In the genomic region with DNA sequence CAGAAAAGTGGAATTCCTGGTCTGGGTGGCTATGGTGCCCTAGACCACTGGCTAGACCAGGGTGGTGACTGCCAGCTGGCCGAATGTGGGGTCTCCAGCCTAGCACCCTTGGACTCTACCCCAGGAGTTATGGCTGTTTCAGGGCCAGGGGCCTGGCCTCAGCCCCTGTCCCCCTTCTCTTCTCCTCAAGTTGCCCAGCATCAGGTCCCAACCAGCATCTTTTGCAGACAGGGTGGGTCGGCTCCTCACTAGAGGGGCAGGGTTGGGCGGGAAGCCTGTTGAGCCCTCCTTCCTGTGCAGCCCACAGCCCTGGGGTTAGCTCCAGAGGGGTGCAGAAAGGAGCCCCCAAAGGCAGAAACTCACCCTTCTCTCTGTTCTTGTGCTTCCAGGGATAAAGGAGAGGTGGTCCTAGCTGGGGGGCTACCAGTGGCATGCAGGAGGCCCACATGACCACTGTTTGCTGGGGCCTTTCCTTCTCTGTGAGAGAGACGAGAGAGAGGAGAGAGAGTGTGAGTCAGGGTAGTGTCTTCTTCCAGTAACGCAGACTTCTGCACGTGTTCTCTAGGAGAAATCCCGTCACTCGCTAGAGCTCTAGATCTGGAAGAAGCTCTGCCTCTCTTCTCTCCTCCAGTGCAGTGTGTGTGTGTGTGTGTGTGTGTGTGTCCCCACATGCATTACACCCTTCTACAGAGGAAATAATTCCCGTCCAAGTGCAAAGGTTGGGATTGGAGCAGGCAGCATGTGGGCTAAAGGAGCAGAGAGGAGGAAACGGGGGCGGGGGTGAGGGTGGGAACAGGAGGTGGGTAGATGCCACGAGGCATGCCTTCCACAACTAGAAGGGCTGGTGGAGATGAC, we compare ENCODE assay signal across 13 cellular contexts.
A peak's percentile ranks its signal among the peaks of the same experiment; 100 is the strongest.
DNase-seq lines count a peak whose midpoint lies in the region; ATAC-seq, FAIRE-seq and TF ChIP-seq lines count a peak whose summit lies in the region.
"Had no signal": no experiment of that assay in that cellular context is flagged by ENCODE, and none has a peak within 500 bp of the region (broad histone marks: within the 10 kb centered on the region; RNA-seq: fewer than 3 reads in every experiment).

No MANE protein-coding gene starts in this region.

- ATAC-seq in GM21786 (IDR thresholded peaks at IDR 0.05; ENCODE audit: unreplicated experiment): no peak
- ATAC-seq: A549 had no signal

- H3K9me1 ChIP-seq in keratinocyte (ENCODE audit: control insufficient read depth, extremely low read depth, insufficient read depth, low read length): peaks cover 15% of the 10 kb centered on the region

- H3K9me3 ChIP-seq in keratinocyte (ENCODE audit: control insufficient read depth, low read depth, low read length) (no peaks in the 10 kb centered on the region), spleen (no peaks in the 10 kb centered on the region)
- H3K9me3 ChIP-seq: A549 had no signal

- peaks cover 19% of the 10 kb centered on the region for H3K4me1 ChIP-seq in keratinocyte (ENCODE audit: control insufficient read depth, extremely low read depth, insufficient read depth, low read length)
- H3K4me1 ChIP-seq in spleen: peaks cover 19 to 99% (median 63%) of the 10 kb centered on the region in 6 donors

- no peak overlapping the region for H2AFZ ChIP-seq in keratinocyte (ENCODE audit: control insufficient read depth, low read length)

- H3K79me2 ChIP-seq in keratinocyte (ENCODE audit: control insufficient read depth, insufficient read depth, low read length): peaks cover 88% of the 10 kb centered on the region

- peak overlapping the region; percentile 13 for H3K27ac ChIP-seq in keratinocyte (ENCODE audit: control insufficient read depth, insufficient read depth, low read length)
- H3K27ac ChIP-seq in spleen: peak overlapping the region in 6 of 8 donors; percentile 35 to 76 (median 69)

- H3K4me2 ChIP-seq in keratinocyte (ENCODE audit: control insufficient read depth, extremely low read depth, insufficient read depth, low read depth, low read length): no peak overlapping the region
- H3K4me2 ChIP-seq: A549 had no signal

- TF ChIP-seq POLR2A in spleen (IDR thresholded peaks at IDR 0.05): no peak

- no peak overlapping the region for H3K9ac ChIP-seq in keratinocyte (ENCODE audit: control insufficient read depth, extremely low read depth, insufficient read depth, low read length)

- H3K4me3 ChIP-seq in astrocyte of the spinal cord (ENCODE audit: low read depth, low read length) (no peak overlapping the region), keratinocyte (ENCODE audit: control insufficient read depth in 2 of 3, extremely low read depth in 1 of 3, insufficient read depth in 2 of 3, low read depth in 1 of 3, low read length in 3 of 3) (no peak overlapping the region), spleen (no peak overlapping the region)
- H3K4me3 ChIP-seq: A549 had no signal

- in situ Hi-C loops in astrocyte of the spinal cord (cut with HindIII; ENCODE audit: low sequenced_read_pairs): no loop called here

- H4K20me1 ChIP-seq in keratinocyte (ENCODE audit: control insufficient read depth, extremely low read depth, insufficient read depth, low read length): peaks cover 63% of the 10 kb centered on the region

- H3K36me3 ChIP-seq in keratinocyte (ENCODE audit: control insufficient read depth in 2 of 2, extremely low read depth in 1 of 2, insufficient read depth in 2 of 2, low read length in 2 of 2): peaks cover 6 to 22% of the 10 kb centered on the region in 2 experiments
- H3K36me3 ChIP-seq in spleen: no peaks in the 10 kb centered on the region

- 57 to 73% (median 60%) methylated on average over 9 to 12 of the region's 12 CpGs for WGBS in spleen, 5 donors

- no peak overlapping the region for H3K4me3 Mint-ChIP-seq in activated T-helper 2 cell treated with anti-CD3 and anti-CD28 coated beads, Interferon-gamma antibody, Interleukin-2, Interleukin-4, amounts not matched to agents 10 μg/mL and 5 μg/mL and 100 μg/mL, durations not matched to agents 14 hours and 24 hours and 36 hours (ENCODE audit: low read depth)

- intact Hi-C loops in spleen (cut with DNase I; ENCODE audit: low total_unique reads): no loop called here
- intact Hi-C loops in activated T-helper 2 cell treated with anti-CD3 and anti-CD28 coated beads, Interferon-gamma antibody, Interleukin-2, Interleukin-4, amounts not matched to agents 10 μg/mL and 5 μg/mL and 100 μg/mL, durations not matched to agents 14 hours and 24 hours and 36 hours (cut with micrococcal nuclease): no loop called here

- DNase-seq in activated CD8-positive, alpha-beta memory T cell treated with anti-CD3 and anti-CD28 coated beads for 24 hours: peak; percentile 53
- DNase-seq in activated CD8-positive, alpha-beta memory T cell treated with anti-CD3 and anti-CD28 coated beads, Interleukin-2, amount 50 U/mL, for 4 hours: no peak
- DNase-seq in astrocyte of the spinal cord (ENCODE audit: low read depth, low spot score): peak; percentile 67
- no peak for DNase-seq in keratinocyte (ENCODE audit: low read depth, low spot score)
- DNase-seq in spleen: no peak
- DNase-seq in activated T-helper 2 cell treated with anti-CD3 and anti-CD28 coated beads, Interferon-gamma antibody, Interleukin-2, Interleukin-4, amounts not matched to agents 10 μg/mL and 5 μg/mL and 100 μg/mL, durations not matched to agents 14 hours and 24 hours and 36 hours (ENCODE audit: low spot score): no peak
- no peak for DNase-seq in KG1 (lab: John Stamatoyannopoulos, UW)
- DNase-seq: MM.1S; NK-92 treated with Interleukin-12 subunit alpha and Interleukin-12 subunit beta, amount 100 ng/mL, for 24 hours had no signal

- no peaks in the 10 kb centered on the region for H3K36me3 Mint-ChIP-seq in activated T-helper 2 cell treated with anti-CD3 and anti-CD28 coated beads, Interferon-gamma antibody, Interleukin-2, Interleukin-4, amounts not matched to agents 10 μg/mL and 5 μg/mL and 100 μg/mL, durations not matched to agents 14 hours and 24 hours and 36 hours (ENCODE audit: low read depth)

- no peaks in the 10 kb centered on the region for H3K27me3 Mint-ChIP-seq in activated T-helper 2 cell treated with anti-CD3 and anti-CD28 coated beads, Interferon-gamma antibody, Interleukin-2, Interleukin-4, amounts not matched to agents 10 μg/mL and 5 μg/mL and 100 μg/mL, durations not matched to agents 14 hours and 24 hours and 36 hours (ENCODE audit: low read depth)
- H3K27me3 Mint-ChIP-seq: progenitor cell of endocrine pancreas had no signal

- H3K27ac Mint-ChIP-seq in activated T-helper 2 cell treated with anti-CD3 and anti-CD28 coated beads, Interferon-gamma antibody, Interleukin-2, Interleukin-4, amounts not matched to agents 10 μg/mL and 5 μg/mL and 100 μg/mL, durations not matched to agents 14 hours and 24 hours and 36 hours: no peak overlapping the region
- H3K27ac Mint-ChIP-seq: progenitor cell of endocrine pancreas had no signal

- TF ChIP-seq CTCF in astrocyte of the spinal cord (IDR thresholded peaks at IDR 0.05; ENCODE audit: low read depth, low read length) (no peak), keratinocyte (optimal IDR thresholded peaks at IDR 0.05 in 1 of 3, IDR thresholded peaks at IDR 0.05 in 1 of 3, conservative IDR thresholded peaks at IDR 0.05 in 1 of 3; ENCODE audit: extremely low read depth in 1 of 3, insufficient read depth in 2 of 3, low read length in 3 of 3) (no peak), spleen (IDR thresholded peaks at IDR 0.05 in 8 of 11, conservative IDR thresholded peaks at IDR 0.05 in 3 of 11) (no peak)

- dilution Hi-C loops in keratinocyte (cut with MboI; ENCODE audit: extremely low pct_ligation_motif_present, low sequenced_read_pairs): no loop called here

- no peaks in the 10 kb centered on the region for H3K9me3 Mint-ChIP-seq in activated T-helper 2 cell treated with anti-CD3 and anti-CD28 coated beads, Interferon-gamma antibody, Interleukin-2, Interleukin-4, amounts not matched to agents 10 μg/mL and 5 μg/mL and 100 μg/mL, durations not matched to agents 14 hours and 24 hours and 36 hours

- H3K27me3 ChIP-seq in keratinocyte (ENCODE audit: control insufficient read depth, extremely low read depth, insufficient read depth, low read length) (no peaks in the 10 kb centered on the region), spleen (replicated peaks in 1 of 7) (no peaks in the 10 kb centered on the region)

- FAIRE-seq in keratinocyte (lab: Jason Lieb, UNC): no peak
- FAIRE-seq: A549, TTC549 had no signal

- peaks cover 22% of the 10 kb centered on the region for H3K4me1 Mint-ChIP-seq in activated T-helper 2 cell treated with anti-CD3 and anti-CD28 coated beads, Interferon-gamma antibody, Interleukin-2, Interleukin-4, amounts not matched to agents 10 μg/mL and 5 μg/mL and 100 μg/mL, durations not matched to agents 14 hours and 24 hours and 36 hours (ENCODE audit: low read depth)

Comparison
In these comparisons a context has a peak if more than half of its experiments do, and no peak if none do; other contexts are left out.
1. DNase-seq: peak in activated CD8-positive, alpha-beta memory T cell treated with anti-CD3 and anti-CD28 coated beads for 24 hours (single experiment) and astrocyte of the spinal cord (single experiment); none in activated CD8-positive, alpha-beta memory T cell treated with anti-CD3 and anti-CD28 coated beads, Interleukin-2, amount 50 U/mL, for 4 hours (single experiment), keratinocyte (single experiment), spleen (single experiment), activated T-helper 2 cell treated with anti-CD3 and anti-CD28 coated beads, Interferon-gamma antibody, Interleukin-2, Interleukin-4, amounts not matched to agents 10 μg/mL and 5 μg/mL and 100 μg/mL, durations not matched to agents 14 hours and 24 hours and 36 hours (single experiment) and KG1 (single experiment).